ENCODE assay signal across 11 cellular contexts in genomic region chr14:69094481-69094880, GRCh38. TPM values are rescaled to one million over a fixed set of nuclear protein-coding genes. Genes with fewer than 3 reads are reported as not detected.
DNase-seq lines count a peak whose midpoint lies in the region; ATAC-seq and TF ChIP-seq lines count a peak whose summit lies in the region.
"Had no signal": no experiment of that assay in that cellular context is flagged by ENCODE, and none has a peak within 500 bp of the region (broad histone marks: within the 10 kb centered on the region; RNA-seq: fewer than 3 reads in every experiment).

No MANE protein-coding gene starts in this region.

- H3K36me3 ChIP-seq in naive thymus-derived CD4-positive, alpha-beta T cell (ENCODE audit: control insufficient read depth in 2 of 3, insufficient read depth in 3 of 3, low read length in 3 of 3) = peaks cover 7 to 47% (median 23%) of the 10 kb centered on the region in 3 experiments
- H3K36me3 ChIP-seq in upper lobe of right lung = peaks cover 25% of the 10 kb centered on the region

- no peak overlapping the region for H3K4me3 Mint-ChIP-seq in activated naive CD8-positive, alpha-beta T cell
- no peak overlapping the region for H3K4me3 Mint-ChIP-seq in activated naive CD8-positive, alpha-beta T cell treated with anti-CD3 and anti-CD28 coated beads, Interleukin-2, amount 50 U/mL, for 24 hours
- H3K4me3 Mint-ChIP-seq in naive thymus-derived CD4-positive, alpha-beta T cell = no peak overlapping the region

- H3K27me3 ChIP-seq in naive thymus-derived CD4-positive, alpha-beta T cell (ENCODE audit: control insufficient read depth in 2 of 2, insufficient read depth in 2 of 2, low read length in 2 of 2) = no peaks in the 10 kb centered on the region
- no peaks in the 10 kb centered on the region for H3K27me3 ChIP-seq in upper lobe of right lung

- ATAC-seq in activated naive CD8-positive, alpha-beta T cell treated with anti-CD3 and anti-CD28 coated beads, Interleukin-2, amount 50 U/mL, for 24 hours = no peak
- ATAC-seq in naive thymus-derived CD4-positive, alpha-beta T cell = no peak
- ATAC-seq in upper lobe of right lung (no peak), HG02840 (IDR thresholded peaks at IDR 0.05; ENCODE audit: low FRiP score, unreplicated experiment) (no peak)

- H3K27ac ChIP-seq in naive thymus-derived CD4-positive, alpha-beta T cell (ENCODE audit: low read depth, low read length) = no peak overlapping the region
- peak overlapping the region; percentile 27 for H3K27ac ChIP-seq in upper lobe of right lung

- H3K4me1 ChIP-seq in naive thymus-derived CD4-positive, alpha-beta T cell (ENCODE audit: control insufficient read depth in 2 of 2, insufficient read depth in 2 of 2, low read length in 2 of 2) = no peaks in the 10 kb centered on the region
- H3K4me1 ChIP-seq in upper lobe of right lung = peaks cover 15% of the 10 kb centered on the region

- no peaks in the 10 kb centered on the region for H3K9me3 ChIP-seq in naive thymus-derived CD4-positive, alpha-beta T cell (ENCODE audit: control insufficient read depth in 2 of 3, low read length in 3 of 3)
- H3K9me3 ChIP-seq in upper lobe of right lung = no peaks in the 10 kb centered on the region

- H3K27ac Mint-ChIP-seq in activated naive CD8-positive, alpha-beta T cell = peak overlapping the region; percentile 16
- H3K27ac Mint-ChIP-seq in activated naive CD8-positive, alpha-beta T cell treated with anti-CD3 and anti-CD28 coated beads, Interleukin-2, amount 50 U/mL, for 24 hours = no peak overlapping the region
- H3K27ac Mint-ChIP-seq in naive thymus-derived CD4-positive, alpha-beta T cell = peak overlapping the region in 8 of 9 donors; percentile 33 to 77 (median 64)

- TF ChIP-seq CTCF in choroid plexus epithelial cell (conservative IDR thresholded peaks at IDR 0.05; ENCODE audit: low read depth, low read length) (no peak), upper lobe of right lung (IDR thresholded peaks at IDR 0.05) (no peak)

- no peak for DNase-seq in activated naive CD8-positive, alpha-beta T cell treated with anti-CD3 and anti-CD28 coated beads, Interleukin-2, amount 50 U/mL, for 24 hours
- DNase-seq in choroid plexus epithelial cell (ENCODE audit: low read depth) (peak; percentile 56), upper lobe of right lung (no peak), anterior cingulate cortex (lab: John Stamatoyannopoulos, UW) (no peak), GOT3 (lab: John Stamatoyannopoulos, UW) (no peak)
- no peak for DNase-seq in naive thymus-derived CD4-positive, alpha-beta T cell
- DNase-seq: activated CD4-positive, CD25-positive, alpha-beta regulatory T cell; activated CD8-positive, alpha-beta memory T cell treated with anti-CD3 and anti-CD28 coated beads, Interleukin-2, amount 50 U/mL, for 48 hours; effector CD4-positive, alpha-beta T cell had no signal

- H3K4me3 ChIP-seq in choroid plexus epithelial cell (ENCODE audit: low read depth, low read length) = no peak overlapping the region
- H3K4me3 ChIP-seq in naive thymus-derived CD4-positive, alpha-beta T cell (ENCODE audit: low read length) = no peak overlapping the region
- H3K4me3 ChIP-seq in upper lobe of right lung = no peak overlapping the region

- peaks cover 12% of the 10 kb centered on the region for H3K4me1 Mint-ChIP-seq in activated naive CD8-positive, alpha-beta T cell (ENCODE audit: low read depth)
- H3K4me1 Mint-ChIP-seq in activated naive CD8-positive, alpha-beta T cell treated with anti-CD3 and anti-CD28 coated beads, Interleukin-2, amount 50 U/mL, for 24 hours = peaks cover 11% of the 10 kb centered on the region
- H3K4me1 Mint-ChIP-seq in naive thymus-derived CD4-positive, alpha-beta T cell = peaks cover 11 to 39% (median 23%) of the 10 kb centered on the region in 7 donors

- POLR2A ChIA-PET in naive thymus-derived CD4-positive, alpha-beta T cell (lab: Charles Lee) = interaction anchor here (0.6 kb wide), 1 partner anchor 108 kb away, joined by 4 read pairs; no protein-coding TSS in a partner anchor

- peaks cover 9% of the 10 kb centered on the region for H3K36me3 Mint-ChIP-seq in activated naive CD8-positive, alpha-beta T cell
- peaks cover 12% of the 10 kb centered on the region for H3K36me3 Mint-ChIP-seq in activated naive CD8-positive, alpha-beta T cell treated with anti-CD3 and anti-CD28 coated beads, Interleukin-2, amount 50 U/mL, for 24 hours (ENCODE audit: low read depth)
- H3K36me3 Mint-ChIP-seq in naive thymus-derived CD4-positive, alpha-beta T cell = peaks cover 4 to 23% (median 20%) of the 10 kb centered on the region in 5 donors

- CTCF ChIA-PET in naive thymus-derived CD4-positive, alpha-beta T cell (lab: Charles Lee) = interaction anchor here (0.7 to 0.8 kb wide), 2 partner anchors 231 to 1714 kb away, joined by 3 read pairs; no protein-coding TSS in a partner anchor

- no peaks in the 10 kb centered on the region for H3K9me3 Mint-ChIP-seq in activated naive CD8-positive, alpha-beta T cell (ENCODE audit: low read depth)
- no peaks in the 10 kb centered on the region for H3K9me3 Mint-ChIP-seq in activated naive CD8-positive, alpha-beta T cell treated with anti-CD3 and anti-CD28 coated beads, Interleukin-2, amount 50 U/mL, for 24 hours
- H3K9me3 Mint-ChIP-seq in naive thymus-derived CD4-positive, alpha-beta T cell = no peaks in the 10 kb centered on the region

- no peaks in the 10 kb centered on the region for H3K27me3 Mint-ChIP-seq in activated naive CD8-positive, alpha-beta T cell
- no peaks in the 10 kb centered on the region for H3K27me3 Mint-ChIP-seq in activated naive CD8-positive, alpha-beta T cell treated with anti-CD3 and anti-CD28 coated beads, Interleukin-2, amount 50 U/mL, for 24 hours
- no peaks in the 10 kb centered on the region for H3K27me3 Mint-ChIP-seq in naive thymus-derived CD4-positive, alpha-beta T cell

- intact Hi-C loops in naive thymus-derived CD4-positive, alpha-beta T cell (cut with micrococcal nuclease) = loop anchor here in 1 of 2 donors (5.0 kb wide), 1 partner anchor 117 kb away; the partner anchor contains the start of gene ACTN1
- intact Hi-C loops in upper lobe of right lung (cut with DNase I) = no loop called here

RNA-seq across cellular contexts. Expression of gene DCAF5, which starts 58.4 kb away (rescaled TPM):
- 10 to 100 TPM; 43.0 to 74.3 (median 70.4) TPM for total RNA-seq in naive thymus-derived CD4-positive, alpha-beta T cell
- polyA plus RNA-seq in naive thymus-derived CD4-positive, alpha-beta T cell = 10 to 100 TPM; 65.9 to 89.2 TPM
- total RNA-seq in upper lobe of right lung = 57.3 TPM
